ENCODE assay signal across 8 cellular contexts in genomic region chr3:44584646-44585501, GRCh38. TPM values are rescaled to one million over a fixed set of nuclear protein-coding genes. Genes with fewer than 3 reads are reported as not detected.
DNase-seq lines count a peak whose midpoint lies in the region; ATAC-seq and TF ChIP-seq lines count a peak whose summit lies in the region.

TSS of gene ZNF660 (plus strand) at chr3:44584964. CDS start at chr3:44594194, 9,230 bp downstream.

- peaks cover 10% of the 10 kb centered on the region for H3K4me1 ChIP-seq in CD8-positive, alpha-beta T cell (ENCODE audit: insufficient read depth, low read length)

- peak within 1 kb of the TSS; percentile 95 for H3K4me2 ChIP-seq in neural cell (ENCODE audit: low read length)

- TF ChIP-seq CTCF in CD8-positive, alpha-beta T cell (IDR thresholded peaks at IDR 0.05), result no peak
- peak; percentile 12 for TF ChIP-seq CTCF in neural cell (IDR thresholded peaks at IDR 0.05; ENCODE audit: poor library complexity, severe bottlenecking)

- H3K79me2 ChIP-seq in neural cell (replicated peaks; ENCODE audit: insufficient read depth, low read length), result peaks cover 28% of the 10 kb centered on the region

- peak within 1 kb of the TSS; percentile 47 for H3K4me3 ChIP-seq in CD8-positive, alpha-beta T cell (ENCODE audit: low read depth, low read length)
- peak within 1 kb of the TSS; percentile 88 for H3K4me3 ChIP-seq in neural cell (ENCODE audit: low read length)

- POLR2A ChIA-PET in CD8-positive, alpha-beta T cell (lab: Charles Lee), result interaction anchor here (1.0 kb wide), 1 partner anchor 40 kb away, joined by 3 read pairs; the partner anchor contains the start of gene ZNF197

- H3K9ac ChIP-seq in neural cell (ENCODE audit: low read length), result peak within 1 kb of the TSS; percentile 95

- ATAC-seq in CD8-positive, alpha-beta T cell, result no peak
- ATAC-seq in GM19463 (IDR thresholded peaks at IDR 0.05; ENCODE audit: unreplicated experiment) (peak; percentile 85), Right ventricle myocardium inferior (peak; percentile 97), GM21447 (IDR thresholded peaks at IDR 0.05; ENCODE audit: unreplicated experiment) (no peak)

- peaks cover 15% of the 10 kb centered on the region for H3K36me3 Mint-ChIP-seq in CD8-positive, alpha-beta T cell
- peaks cover 11% of the 10 kb centered on the region for H3K36me3 Mint-ChIP-seq in activated T-helper 1 cell treated with anti-CD3 and anti-CD28 coated beads, Interleukin-12 subunit alpha, Interleukin-12 subunit beta, Interleukin-2, Interleukin-4 antibody, amounts not matched to agents 30 ng/mL and 10 ng/mL and 1 ng/mL, durations not matched to agents 14 hours and 24 hours and 36 hours (ENCODE audit: low read depth)

- no peaks in the 10 kb centered on the region for H3K36me3 ChIP-seq in CD8-positive, alpha-beta T cell (ENCODE audit: insufficient read depth, low read length)
- peaks cover 11% of the 10 kb centered on the region for H3K36me3 ChIP-seq in neural cell (ENCODE audit: insufficient read depth, low read length)

- H3F3A ChIP-seq in neural cell (ENCODE audit: insufficient read depth, low read length, poor library complexity, severe bottlenecking), result no peaks in the 10 kb centered on the region

- peak in 2 of 7 experiments; percentile 0 to 12 for DNase-seq in CD8-positive, alpha-beta T cell
- DNase-seq in NCI-H146 treated with DMSO at 0.1 percent for 48 hours (lab: John Stamatoyannopoulos, UW; ENCODE audit: unreplicated experiment) (peak; percentile 53), Right ventricle myocardium inferior (ENCODE audit: missing footprints) (peak; percentile 70), NCI-H187 treated with DMSO at 0.1 percent for 48 hours (lab: John Stamatoyannopoulos, UW) (no peak)
- no peak for DNase-seq in activated T-helper 1 cell treated with anti-CD3 and anti-CD28 coated beads, Interleukin-12 subunit alpha, Interleukin-12 subunit beta, Interleukin-2, Interleukin-4 antibody, amounts not matched to agents 30 ng/mL and 10 ng/mL and 1 ng/mL, durations not matched to agents 14 hours and 24 hours and 36 hours (ENCODE audit: low spot score)

- no peak within 1 kb of the TSS for H3K27ac ChIP-seq in CD8-positive, alpha-beta T cell (ENCODE audit: low read depth, low read length)
- peak within 1 kb of the TSS; percentile 92 for H3K27ac ChIP-seq in neural cell (ENCODE audit: low read length)

- H3K9me2 ChIP-seq in neural cell (ENCODE audit: insufficient read depth, low read length), result no peaks in the 10 kb centered on the region

- H3K4me1 Mint-ChIP-seq in CD8-positive, alpha-beta T cell (ENCODE audit: low read depth), result peaks cover 16% of the 10 kb centered on the region
- no peaks in the 10 kb centered on the region for H3K4me1 Mint-ChIP-seq in activated T-helper 1 cell treated with anti-CD3 and anti-CD28 coated beads, Interleukin-12 subunit alpha, Interleukin-12 subunit beta, Interleukin-2, Interleukin-4 antibody, amounts not matched to agents 30 ng/mL and 10 ng/mL and 1 ng/mL, durations not matched to agents 14 hours and 24 hours and 36 hours (ENCODE audit: low read depth)

- peak within 1 kb of the TSS; percentile 81 for H2AFZ ChIP-seq in neural cell (ENCODE audit: low read depth, low read length)

- TF ChIP-seq RAD21 in neural cell (conservative IDR thresholded peaks at IDR 0.05), result peak; percentile 25

- peaks cover 3% of the 10 kb centered on the region for H3K27me3 ChIP-seq in CD8-positive, alpha-beta T cell (ENCODE audit: insufficient read depth, low read length)
- no peaks in the 10 kb centered on the region for H3K27me3 ChIP-seq in neural cell (ENCODE audit: insufficient read depth, low read depth, low read length)

- peaks cover 14% of the 10 kb centered on the region for H3K9me3 Mint-ChIP-seq in CD8-positive, alpha-beta T cell
- peaks cover 35% of the 10 kb centered on the region for H3K9me3 Mint-ChIP-seq in activated T-helper 1 cell treated with anti-CD3 and anti-CD28 coated beads, Interleukin-12 subunit alpha, Interleukin-12 subunit beta, Interleukin-2, Interleukin-4 antibody, amounts not matched to agents 30 ng/mL and 10 ng/mL and 1 ng/mL, durations not matched to agents 14 hours and 24 hours and 36 hours

- H4K20me1 ChIP-seq in neural cell (ENCODE audit: insufficient read depth), result no peaks in the 10 kb centered on the region

- peak; percentile 52 for TF ChIP-seq EP300 in neural cell (conservative IDR thresholded peaks at IDR 0.05; ENCODE audit: poor library complexity, severe bottlenecking)

- H3K27me3 Mint-ChIP-seq in CD8-positive, alpha-beta T cell (ENCODE audit: low read depth), result peaks cover 47% of the 10 kb centered on the region
- peaks cover 18% of the 10 kb centered on the region for H3K27me3 Mint-ChIP-seq in activated T-helper 1 cell treated with anti-CD3 and anti-CD28 coated beads, Interleukin-12 subunit alpha, Interleukin-12 subunit beta, Interleukin-2, Interleukin-4 antibody, amounts not matched to agents 30 ng/mL and 10 ng/mL and 1 ng/mL, durations not matched to agents 14 hours and 24 hours and 36 hours (ENCODE audit: insufficient read depth)

- H3K4me3 Mint-ChIP-seq in CD8-positive, alpha-beta T cell, result peak within 1 kb of the TSS; percentile 73
- H3K4me3 Mint-ChIP-seq in activated T-helper 1 cell treated with anti-CD3 and anti-CD28 coated beads, Interleukin-12 subunit alpha, Interleukin-12 subunit beta, Interleukin-2, Interleukin-4 antibody, amounts not matched to agents 30 ng/mL and 10 ng/mL and 1 ng/mL, durations not matched to agents 14 hours and 24 hours and 36 hours, result peak within 1 kb of the TSS; percentile 30

- H3K27ac Mint-ChIP-seq in CD8-positive, alpha-beta T cell, result no peak within 1 kb of the TSS
- no peak within 1 kb of the TSS for H3K27ac Mint-ChIP-seq in activated T-helper 1 cell treated with anti-CD3 and anti-CD28 coated beads, Interleukin-12 subunit alpha, Interleukin-12 subunit beta, Interleukin-2, Interleukin-4 antibody, amounts not matched to agents 30 ng/mL and 10 ng/mL and 1 ng/mL, durations not matched to agents 14 hours and 24 hours and 36 hours

- CTCF ChIA-PET in CD8-positive, alpha-beta T cell (lab: Charles Lee), result interaction anchor here (1.3 kb wide), 1 partner anchor 52 kb away, joined by 4 read pairs; no protein-coding TSS in a partner anchor

- intact Hi-C loops in CD8-positive, alpha-beta T cell (cut with DNase I, micrococcal nuclease), result no loop called here
- intact Hi-C loops in activated T-helper 1 cell treated with anti-CD3 and anti-CD28 coated beads, Interleukin-12 subunit alpha, Interleukin-12 subunit beta, Interleukin-2, Interleukin-4 antibody, amounts not matched to agents 30 ng/mL and 10 ng/mL and 1 ng/mL, durations not matched to agents 14 hours and 24 hours and 36 hours (cut with micrococcal nuclease), result loop anchor here (10.0 kb wide), 1 partner anchor 130 kb away; the partner anchor contains the start of gene ZNF502
- intact Hi-C loops in Right ventricle myocardium inferior (cut with DNase I), result no loop called here

- no peaks in the 10 kb centered on the region for H3K9me3 ChIP-seq in CD8-positive, alpha-beta T cell (ENCODE audit: low read length)
- peaks cover 4% of the 10 kb centered on the region for H3K9me3 ChIP-seq in neural cell (ENCODE audit: low read length)

TF ChIP-seq in neural cell, 6 proteins besides CTCF, POLR2A, EP300 and RAD21:
- TF ChIP-seq SMC3 (conservative IDR thresholded peaks at IDR 0.05; ENCODE audit: poor library complexity) (peak; percentile 33), TAF1 (IDR thresholded peaks at IDR 0.05; ENCODE audit: low read depth) (peak; percentile 89), EZH2 (IDR thresholded peaks at IDR 0.05; ENCODE audit: borderline replicate concordance, insufficient read depth, low read length, poor library complexity, severe bottlenecking) (no peak), POLR2AphosphoS5 (IDR thresholded peaks at IDR 0.05) (peak; percentile 95), MXI1 (conservative IDR thresholded peaks at IDR 0.05; ENCODE audit: poor library complexity, severe bottlenecking) (peak; percentile 31)
- TF ChIP-seq, protein P1, sequence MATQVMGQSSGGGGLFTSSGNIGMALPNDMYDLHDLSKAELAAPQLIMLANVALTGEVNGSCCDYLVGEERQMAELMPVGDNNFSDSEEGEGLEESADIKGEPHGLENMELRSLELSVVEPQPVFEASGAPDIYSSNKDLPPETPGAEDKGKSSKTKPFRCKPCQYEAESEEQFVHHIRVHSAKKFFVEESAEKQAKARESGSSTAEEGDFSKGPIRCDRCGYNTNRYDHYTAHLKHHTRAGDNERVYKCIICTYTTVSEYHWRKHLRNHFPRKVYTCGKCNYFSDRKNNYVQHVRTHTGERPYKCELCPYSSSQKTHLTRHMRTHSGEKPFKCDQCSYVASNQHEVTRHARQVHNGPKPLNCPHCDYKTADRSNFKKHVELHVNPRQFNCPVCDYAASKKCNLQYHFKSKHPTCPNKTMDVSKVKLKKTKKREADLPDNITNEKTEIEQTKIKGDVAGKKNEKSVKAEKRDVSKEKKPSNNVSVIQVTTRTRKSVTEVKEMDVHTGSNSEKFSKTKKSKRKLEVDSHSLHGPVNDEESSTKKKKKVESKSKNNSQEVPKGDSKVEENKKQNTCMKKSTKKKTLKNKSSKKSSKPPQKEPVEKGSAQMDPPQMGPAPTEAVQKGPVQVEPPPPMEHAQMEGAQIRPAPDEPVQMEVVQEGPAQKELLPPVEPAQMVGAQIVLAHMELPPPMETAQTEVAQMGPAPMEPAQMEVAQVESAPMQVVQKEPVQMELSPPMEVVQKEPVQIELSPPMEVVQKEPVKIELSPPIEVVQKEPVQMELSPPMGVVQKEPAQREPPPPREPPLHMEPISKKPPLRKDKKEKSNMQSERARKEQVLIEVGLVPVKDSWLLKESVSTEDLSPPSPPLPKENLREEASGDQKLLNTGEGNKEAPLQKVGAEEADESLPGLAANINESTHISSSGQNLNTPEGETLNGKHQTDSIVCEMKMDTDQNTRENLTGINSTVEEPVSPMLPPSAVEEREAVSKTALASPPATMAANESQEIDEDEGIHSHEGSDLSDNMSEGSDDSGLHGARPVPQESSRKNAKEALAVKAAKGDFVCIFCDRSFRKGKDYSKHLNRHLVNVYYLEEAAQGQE (IDR thresholded peaks at IDR 0.05; ENCODE audit: borderline replicate concordance), result peak; percentile 90

RNA-seq across cellular contexts. Expression of gene ZNF660, which starts in this region (rescaled TPM):
- under 1 TPM; 0.08 to 0.30 TPM for total RNA-seq in CD8-positive, alpha-beta T cell
- total RNA-seq in activated T-helper 1 cell treated with anti-CD3 and anti-CD28 coated beads, Interleukin-12 subunit alpha, Interleukin-12 subunit beta, Interleukin-2, Interleukin-4 antibody, amounts not matched to agents 30 ng/mL and 10 ng/mL and 1 ng/mL, durations not matched to agents 14 hours and 24 hours and 36 hours, result 0.21 TPM in 1 of 2 replicates, not detected in the other
- total RNA-seq in Right ventricle myocardium inferior, result 0.49 TPM
- polyA plus RNA-seq in neural cell, result 8.1 and 9.4 TPM in 2 replicates
- polyA minus RNA-seq in neural cell, result 28.0 and 35.3 TPM in 2 replicates

Comparison
In these comparisons a context has a peak if more than half of its experiments do, and no peak if none do; other contexts are left out.
1. Peak in DNase-seq and ATAC-seq in Right ventricle myocardium inferior; RNA of the gene not detected or under 1 TPM.